In genomic region chr10:110353244-110354119, GRCh38 we compare ENCODE assay signal across 8 cellular contexts. TPM values are rescaled to one million over a fixed set of nuclear protein-coding genes. Genes with fewer than 3 reads are reported as not detected.
A peak's percentile ranks its signal among the peaks of the same experiment; 100 is the strongest.
DNase-seq lines count a peak whose midpoint lies in the region; ATAC-seq and TF ChIP-seq lines count a peak whose summit lies in the region.

No MANE protein-coding gene starts in this region.

- H3K4me1 ChIP-seq in upper lobe of right lung = peaks cover 13% of the 10 kb centered on the region

- no peaks in the 10 kb centered on the region for H3K27me3 ChIP-seq in CD4-positive, alpha-beta T cell (ENCODE audit: control insufficient read depth, insufficient read depth, low read length)
- H3K27me3 ChIP-seq in upper lobe of right lung = peaks cover 4% of the 10 kb centered on the region

- H3K27ac Mint-ChIP-seq in CD4-positive, alpha-beta T cell = peak overlapping the region; percentile 96
- peak overlapping the region; percentile 43 for H3K27ac Mint-ChIP-seq in activated naive CD4-positive, alpha-beta T cell treated with anti-CD3 and anti-CD28 coated beads, Interleukin-2, amount 50 U/mL, for 24 hours

- ATAC-seq in CD4-positive, alpha-beta T cell (ENCODE audit: poor library complexity) = peak; percentile 46
- peak; percentile 8 for ATAC-seq in upper lobe of right lung
- ATAC-seq in HG03460 (IDR thresholded peaks at IDR 0.05; ENCODE audit: unreplicated experiment) = no peak
- ATAC-seq in HG02759 (IDR thresholded peaks at IDR 0.05; ENCODE audit: unreplicated experiment) = no peak

- H3K27ac ChIP-seq in CD4-positive, alpha-beta T cell (ENCODE audit: low read depth, low read length) = no peak overlapping the region
- no peak overlapping the region for H3K27ac ChIP-seq in upper lobe of right lung

- no peaks in the 10 kb centered on the region for H3K36me3 ChIP-seq in upper lobe of right lung

- no peak overlapping the region for H3K4me3 ChIP-seq in upper lobe of right lung

- H3K36me3 Mint-ChIP-seq in CD4-positive, alpha-beta T cell (ENCODE audit: low read depth) = no peaks in the 10 kb centered on the region
- H3K36me3 Mint-ChIP-seq in activated naive CD4-positive, alpha-beta T cell treated with anti-CD3 and anti-CD28 coated beads, Interleukin-2, amount 50 U/mL, for 24 hours = no peaks in the 10 kb centered on the region

- CTCF ChIA-PET in CD4-positive, alpha-beta T cell (lab: Charles Lee) = interaction anchor here (0.6 to 1.9 kb wide), 17 partner anchors 14 to 196 kb away, joined by 3 to 17 read pairs (median 3); partner anchors contain the start of gene DUSP5

- TF ChIP-seq CTCF in CD4-positive, alpha-beta T cell (IDR thresholded peaks at IDR 0.05) = no peak
- TF ChIP-seq CTCF in upper lobe of right lung (IDR thresholded peaks at IDR 0.05) = no peak

- intact Hi-C loops in CD4-positive, alpha-beta T cell (cut with DNase I, micrococcal nuclease) = loop anchor here (1.0 to 2.0 kb wide), 4 partner anchors 47 to 194 kb away; no protein-coding TSS in a partner anchor
- intact Hi-C loops in upper lobe of right lung (cut with DNase I) = no loop called here

- H3K9me3 ChIP-seq in CD4-positive, alpha-beta T cell (ENCODE audit: control insufficient read depth, low read length) = no peaks in the 10 kb centered on the region
- no peaks in the 10 kb centered on the region for H3K9me3 ChIP-seq in upper lobe of right lung

- DNase-seq in CD4-positive, alpha-beta T cell = peak in 4 of 10 experiments; percentile 5 to 45 (median 30)
- DNase-seq in NCI-H526 treated with DMSO at 0.1 percent for 48 hours (lab: John Stamatoyannopoulos, UW) (peak; percentile 27), left kidney (ENCODE audit: low read depth, low spot score) (peak; percentile 53), upper lobe of right lung (no peak), middle frontal gyrus (ENCODE audit: extremely low spot score, low spot score) (no peak)

- peaks cover 53% of the 10 kb centered on the region for H3K4me1 Mint-ChIP-seq in CD4-positive, alpha-beta T cell (ENCODE audit: low read depth)
- H3K4me1 Mint-ChIP-seq in activated naive CD4-positive, alpha-beta T cell treated with anti-CD3 and anti-CD28 coated beads, Interleukin-2, amount 50 U/mL, for 24 hours = peaks cover 53% of the 10 kb centered on the region

- H3K9me3 Mint-ChIP-seq in CD4-positive, alpha-beta T cell = no peaks in the 10 kb centered on the region
- H3K9me3 Mint-ChIP-seq in activated naive CD4-positive, alpha-beta T cell treated with anti-CD3 and anti-CD28 coated beads, Interleukin-2, amount 50 U/mL, for 24 hours = no peaks in the 10 kb centered on the region

- H3K4me3 Mint-ChIP-seq in CD4-positive, alpha-beta T cell = peak overlapping the region; percentile 40
- H3K4me3 Mint-ChIP-seq in activated naive CD4-positive, alpha-beta T cell treated with anti-CD3 and anti-CD28 coated beads, Interleukin-2, amount 50 U/mL, for 24 hours = no peak overlapping the region

- no peaks in the 10 kb centered on the region for H3K27me3 Mint-ChIP-seq in CD4-positive, alpha-beta T cell
- H3K27me3 Mint-ChIP-seq in activated naive CD4-positive, alpha-beta T cell treated with anti-CD3 and anti-CD28 coated beads, Interleukin-2, amount 50 U/mL, for 24 hours = peaks cover 2% of the 10 kb centered on the region

- POLR2A ChIA-PET in CD4-positive, alpha-beta T cell (lab: Charles Lee) = interaction anchor here (0.6 to 2.3 kb wide), 8 partner anchors 48 to 214 kb away, joined by 3 to 15 read pairs (median 4); partner anchors contain the start of genes SMC3 and SMNDC1

RNA-seq across cellular contexts. Expression of gene SMNDC1, which starts 48.8 kb away (rescaled TPM):
- total RNA-seq in CD4-positive, alpha-beta T cell = 10 to 100 TPM; 40.2 to 48.1 TPM
- total RNA-seq in upper lobe of right lung = 35.8 TPM

Comparison
In these comparisons a context has a peak if more than half of its experiments do, and no peak if none do; other contexts are left out.
1. ATAC-seq: peak in CD4-positive, alpha-beta T cell (single experiment) and upper lobe of right lung (single experiment); none in HG03460 (single experiment) and HG02759 (single experiment).
2. DNase-seq: peak in NCI-H526 treated with DMSO at 0.1 percent for 48 hours (single experiment) and left kidney (single experiment); none in upper lobe of right lung (single experiment) and middle frontal gyrus (single experiment).